24 cellular contexts compared by ENCODE assay signal in the genomic region with DNA sequence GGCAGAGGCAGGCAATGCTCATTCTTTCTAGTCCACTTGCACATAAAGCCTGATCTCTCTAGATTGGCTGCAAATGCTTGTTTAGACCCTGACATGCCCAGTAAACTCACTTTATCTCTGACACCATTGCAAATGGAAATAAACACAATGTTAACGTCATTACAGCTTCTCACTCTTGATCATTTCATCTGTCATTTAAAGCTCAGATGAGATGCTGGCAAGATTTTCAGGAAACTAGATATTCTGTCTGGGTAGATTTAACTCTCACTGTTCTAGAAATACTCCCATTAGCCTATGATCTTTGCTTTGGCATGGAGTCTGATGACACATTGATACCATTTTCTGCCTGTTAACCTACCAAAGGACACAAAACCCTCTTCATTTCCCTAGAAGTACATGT.
"Had no signal": no experiment of that assay in that cellular context is flagged by ENCODE, and none has a peak within 500 bp of the region (broad histone marks: within the 10 kb centered on the region; RNA-seq: fewer than 3 reads in every experiment).

No MANE protein-coding gene starts in this region.

- H3K9me3 Mint-ChIP-seq: dendritic cell treated with granulocyte-macrophage colony-stimulating factor and Interleukin-4, amounts not matched to agents 40 ng/mL and 50 ng/mL, for 4 days; endodermal cell; naive thymus-derived CD8-positive, alpha-beta T cell; nephron progenitor cell; stimulated activated effector memory CD8-positive, alpha-beta T cell treated with anti-CD3 and anti-CD28 coated beads, Interleukin-12 subunit alpha, Interleukin-12 subunit beta, amount 100 ng/mL, for 72 hours had no signal

- DNase-seq: effector CD8-positive, alpha-beta T cell; endodermal cell; foreskin keratinocyte; hypothalamus; left ventricle myocardium superior; lower lobe of right lung; naive thymus-derived CD8-positive, alpha-beta T cell; nephron progenitor cell; occipital lobe; ovary; posterior cingulate gyrus; psoas muscle; right cardiac atrium; sigmoid colon; stimulated activated CD4-positive, alpha-beta T cell treated with anti-CD3 and anti-CD28 coated beads, Interleukin-2, amount 100 ng/mL, for 24 hours; stimulated activated CD4-positive, alpha-beta T cell treated with anti-CD3 and anti-CD28 coated beads, Interleukin-4, amount 100 ng/mL, for 24 hours; stimulated activated naive CD4-positive, alpha-beta T cell treated with Interleukin-2 at 50 U/mL for 16 hours; stomach; thyroid gland; trophoblast cell had no signal

- H3K27me3 Mint-ChIP-seq: dendritic cell treated with granulocyte-macrophage colony-stimulating factor and Interleukin-4, amounts not matched to agents 40 ng/mL and 50 ng/mL, for 4 days; naive thymus-derived CD8-positive, alpha-beta T cell had no signal

- H3K36me3 Mint-ChIP-seq: naive thymus-derived CD8-positive, alpha-beta T cell; stimulated activated effector memory CD8-positive, alpha-beta T cell treated with anti-CD3 and anti-CD28 coated beads, Interleukin-12 subunit alpha, Interleukin-12 subunit beta, amount 100 ng/mL, for 72 hours had no signal

- H3K27ac Mint-ChIP-seq: dendritic cell treated with granulocyte-macrophage colony-stimulating factor and Interleukin-4, amounts not matched to agents 40 ng/mL and 50 ng/mL, for 4 days; endodermal cell; nephron progenitor cell; stimulated activated effector memory CD8-positive, alpha-beta T cell treated with anti-CD3 and anti-CD28 coated beads, Interleukin-12 subunit alpha, Interleukin-12 subunit beta, amount 100 ng/mL, for 72 hours had no signal

- FAIRE-seq: endothelial cell of umbilical vein, keratinocyte had no signal

- H3K4me3 Mint-ChIP-seq: dendritic cell treated with granulocyte-macrophage colony-stimulating factor and Interleukin-4, amounts not matched to agents 40 ng/mL and 50 ng/mL, for 4 days; endodermal cell; naive thymus-derived CD8-positive, alpha-beta T cell; nephron progenitor cell; stimulated activated effector memory CD8-positive, alpha-beta T cell treated with anti-CD3 and anti-CD28 coated beads, Interleukin-12 subunit alpha, Interleukin-12 subunit beta, amount 100 ng/mL, for 72 hours had no signal

- H3K4me1 Mint-ChIP-seq: endodermal cell; stimulated activated effector memory CD8-positive, alpha-beta T cell treated with anti-CD3 and anti-CD28 coated beads, Interleukin-12 subunit alpha, Interleukin-12 subunit beta, amount 100 ng/mL, for 72 hours had no signal
